In genomic region chr13:44333950-44334675, GRCh38 we compare ENCODE assay signal across 1 cellular context.
TF ChIP-seq lines count a peak whose summit lies in the region.

No MANE protein-coding gene starts in this region.

TF ChIP-seq in GM23338, 12 proteins besides CTCF, POLR2A, EP300 and RAD21 (continued from another document):
- TF ChIP-seq ZNF462 (CRISPR knock-in tag; IDR thresholded peaks at IDR 0.05) (no peak), ETS1 (IDR thresholded peaks at IDR 0.05) (no peak), JUNB (IDR thresholded peaks at IDR 0.05; ENCODE audit: unreplicated experiment) (no peak), ZNF114 (CRISPR knock-in tag; IDR thresholded peaks at IDR 0.05) (no peak), ZNF331 (CRISPR knock-in tag; IDR thresholded peaks at IDR 0.05; ENCODE audit: low read depth) (no peak), CREB1 (CRISPR knock-in tag; IDR thresholded peaks at IDR 0.05; ENCODE audit: low read depth) (no peak)
